In genomic region chr1:235873045-235873444, GRCh38 we compare ENCODE assay signal across 20 cellular contexts. TPM values are rescaled to one million over a fixed set of nuclear protein-coding genes. Genes with fewer than 3 reads are reported as not detected.
DNase-seq lines count a peak whose midpoint lies in the region; ATAC-seq and TF ChIP-seq lines count a peak whose summit lies in the region.
"Had no signal": no experiment of that assay in that cellular context is flagged by ENCODE, and none has a peak within 500 bp of the region (broad histone marks: within the 10 kb centered on the region; RNA-seq: fewer than 3 reads in every experiment).

No MANE protein-coding gene starts in this region.

- H3K27ac Mint-ChIP-seq in natural killer cell treated with Interleukin-12 subunit alpha and Interleukin-12 subunit beta and Interleukin-15 and Interleukin-18, amount 100 ng/mL, for 72 hours = peak overlapping the region in 1 of 2 donors; percentile 90

- H3K4me1 Mint-ChIP-seq in natural killer cell treated with Interleukin-12 subunit alpha and Interleukin-12 subunit beta and Interleukin-15 and Interleukin-18, amount 100 ng/mL, for 72 hours (ENCODE audit: low read depth in 2 of 2) = peaks cover 48 to 73% of the 10 kb centered on the region in 2 donors

- TF ChIP-seq CTCF in HEK293 (tag by site-specific recombination; IDR thresholded peaks at IDR 0.05) = no peak

- H3K36me3 Mint-ChIP-seq in natural killer cell treated with Interleukin-12 subunit alpha and Interleukin-12 subunit beta and Interleukin-15 and Interleukin-18, amount 100 ng/mL, for 72 hours = peaks cover 4% of the 10 kb centered on the region

- no peak overlapping the region for H3K27ac ChIP-seq in HEK293 (ENCODE audit: extremely low read depth, low read depth, low read length)
- H3K27ac ChIP-seq: 22Rv1, adrenal gland, BLaER1, prostate gland, thoracic aorta had no signal

- POLR2A ChIA-PET in HEK293 (lab: Yijun Ruan, JAX) = no interaction called here

- no peaks in the 10 kb centered on the region for H3K4me1 ChIP-seq in HEK293 (ENCODE audit: control insufficient read depth, insufficient read depth, low read length)
- H3K4me1 ChIP-seq: prostate gland had no signal

- no peak for DNase-seq in activated CD4-positive, CD25-positive, alpha-beta regulatory T cell treated with anti-CD3 and anti-CD28 coated beads, Interleukin-2, amount 50 U/mL, for 72 hours
- peak; percentile 39 for DNase-seq in activated naive CD4-positive, alpha-beta T cell treated with anti-CD3 and anti-CD28 coated beads, Interleukin-2, amount 50 U/mL, for 16 hours
- DNase-seq in natural killer cell treated with Interleukin-12 subunit alpha and Interleukin-12 subunit beta and Interleukin-15 and Interleukin-18, amount 100 ng/mL, for 72 hours (ENCODE audit: low spot score) = no peak
- DNase-seq in middle frontal gyrus (ENCODE audit: extremely low spot score, low spot score) (no peak), mucosa of gallbladder (ENCODE audit: low spot score) (no peak), islet precursor cell (no peak)
- DNase-seq: adrenal gland; DMS79; GOT3; NCI-H1436; NCI-H446; SHP77 treated with DMSO at 0.1 percent for 48 hours; stimulated activated CD4-positive, alpha-beta T cell treated with anti-CD3 and anti-CD28 coated beads, Interleukin-12 subunit alpha, Interleukin-12 subunit beta, amount 100 ng/mL, for 4 hours; T-helper 9 cell had no signal

- H3K27me3 Mint-ChIP-seq in natural killer cell treated with Interleukin-12 subunit alpha and Interleukin-12 subunit beta and Interleukin-15 and Interleukin-18, amount 100 ng/mL, for 72 hours = no peaks in the 10 kb centered on the region

- peak; percentile 62 to 65 for ATAC-seq in activated CD4-positive, CD25-positive, alpha-beta regulatory T cell treated with anti-CD3 and anti-CD28 coated beads, Interleukin-2, amount 50 U/mL, for 24 hours
- ATAC-seq in natural killer cell treated with Interleukin-12 subunit alpha and Interleukin-12 subunit beta and Interleukin-15 and Interleukin-18, amount 100 ng/mL, for 72 hours = peak; percentile 73 to 85

- H3K4me3 ChIP-seq in HEK293 (ENCODE audit: low read depth, low read length) = no peak overlapping the region
- H3K4me3 ChIP-seq: adrenal gland, BLaER1, prostate gland, thoracic aorta had no signal

- peak overlapping the region; percentile 82 for H3K4me3 Mint-ChIP-seq in natural killer cell treated with Interleukin-12 subunit alpha and Interleukin-12 subunit beta and Interleukin-15 and Interleukin-18, amount 100 ng/mL, for 72 hours

- no peaks in the 10 kb centered on the region for H3K36me3 ChIP-seq in HEK293 (ENCODE audit: control insufficient read depth in 2 of 2, insufficient read depth in 1 of 2, low read length in 2 of 2)
- H3K36me3 ChIP-seq: adrenal gland, BLaER1, prostate gland, thoracic aorta had no signal

- H3K9me3 ChIP-seq in HEK293 (ENCODE audit: control insufficient read depth, insufficient read depth, low read depth, low read length) = no peaks in the 10 kb centered on the region
- H3K9me3 ChIP-seq: adrenal gland, BLaER1, prostate gland, thoracic aorta had no signal

- no peaks in the 10 kb centered on the region for H3K9me3 Mint-ChIP-seq in natural killer cell treated with Interleukin-12 subunit alpha and Interleukin-12 subunit beta and Interleukin-15 and Interleukin-18, amount 100 ng/mL, for 72 hours

- CTCF ChIA-PET in HEK293 (lab: Yijun Ruan, JAX) = no interaction called here

TF ChIP-seq in HEK293, 187 proteins besides CTCF, POLR2A, EP300 and RAD21:
- TF ChIP-seq, protein P1, sequence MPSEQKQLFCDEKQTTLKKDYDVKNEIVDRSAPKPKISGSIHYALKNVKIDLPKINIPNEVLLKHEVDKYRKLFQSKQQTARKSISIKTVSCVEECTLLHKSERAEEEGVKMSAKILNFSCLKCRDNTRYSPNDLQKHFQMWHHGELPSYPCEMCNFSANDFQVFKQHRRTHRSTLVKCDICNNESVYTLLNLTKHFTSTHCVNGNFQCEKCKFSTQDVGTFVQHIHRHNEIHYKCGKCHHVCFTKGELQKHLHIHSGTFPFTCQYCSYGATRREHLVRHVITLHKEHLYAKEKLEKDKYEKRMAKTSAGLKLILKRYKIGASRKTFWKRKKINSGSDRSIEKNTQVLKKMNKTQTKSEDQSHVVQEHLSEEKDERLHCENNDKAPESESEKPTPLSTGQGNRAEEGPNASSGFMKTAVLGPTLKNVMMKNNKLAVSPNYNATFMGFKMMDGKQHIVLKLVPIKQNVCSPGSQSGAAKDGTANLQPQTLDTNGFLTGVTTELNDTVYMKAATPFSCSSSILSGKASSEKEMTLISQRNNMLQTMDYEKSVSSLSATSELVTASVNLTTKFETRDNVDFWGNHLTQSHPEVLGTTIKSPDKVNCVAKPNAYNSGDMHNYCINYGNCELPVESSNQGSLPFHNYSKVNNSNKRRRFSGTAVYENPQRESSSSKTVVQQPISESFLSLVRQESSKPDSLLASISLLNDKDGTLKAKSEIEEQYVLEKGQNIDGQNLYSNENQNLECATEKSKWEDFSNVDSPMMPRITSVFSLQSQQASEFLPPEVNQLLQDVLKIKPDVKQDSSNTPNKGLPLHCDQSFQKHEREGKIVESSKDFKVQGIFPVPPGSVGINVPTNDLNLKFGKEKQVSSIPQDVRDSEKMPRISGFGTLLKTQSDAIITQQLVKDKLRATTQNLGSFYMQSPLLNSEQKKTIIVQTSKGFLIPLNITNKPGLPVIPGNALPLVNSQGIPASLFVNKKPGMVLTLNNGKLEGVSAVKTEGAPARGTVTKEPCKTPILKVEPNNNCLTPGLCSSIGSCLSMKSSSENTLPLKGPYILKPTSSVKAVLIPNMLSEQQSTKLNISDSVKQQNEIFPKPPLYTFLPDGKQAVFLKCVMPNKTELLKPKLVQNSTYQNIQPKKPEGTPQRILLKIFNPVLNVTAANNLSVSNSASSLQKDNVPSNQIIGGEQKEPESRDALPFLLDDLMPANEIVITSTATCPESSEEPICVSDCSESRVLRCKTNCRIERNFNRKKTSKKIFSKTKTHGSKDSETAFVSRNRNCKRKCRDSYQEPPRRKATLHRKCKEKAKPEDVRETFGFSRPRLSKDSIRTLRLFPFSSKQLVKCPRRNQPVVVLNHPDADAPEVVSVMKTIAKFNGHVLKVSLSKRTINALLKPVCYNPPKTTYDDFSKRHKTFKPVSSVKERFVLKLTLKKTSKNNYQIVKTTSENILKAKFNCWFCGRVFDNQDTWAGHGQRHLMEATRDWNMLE (tag by site-specific recombination; conservative IDR thresholded peaks at IDR 0.05; ENCODE audit: low read depth) = no peak
- 0 out of 2 replicates have a peak, but pooled peaks have one; percentile 41 for TF ChIP-seq PRDM1 (tag by site-specific recombination; IDR thresholded peaks at IDR 0.05)

RNA-seq across cellular contexts. Expression of gene LYST, which starts 6.3 kb away (rescaled TPM):
- total RNA-seq in natural killer cell treated with Interleukin-12 subunit alpha and Interleukin-12 subunit beta and Interleukin-15 and Interleukin-18, amount 100 ng/mL, for 72 hours = 10 to 100 TPM; 68.8 to 91.2 TPM
- 20.1 TPM for total RNA-seq in mucosa of gallbladder
